ENCODE assay signal across 22 cellular contexts in the genomic region with DNA sequence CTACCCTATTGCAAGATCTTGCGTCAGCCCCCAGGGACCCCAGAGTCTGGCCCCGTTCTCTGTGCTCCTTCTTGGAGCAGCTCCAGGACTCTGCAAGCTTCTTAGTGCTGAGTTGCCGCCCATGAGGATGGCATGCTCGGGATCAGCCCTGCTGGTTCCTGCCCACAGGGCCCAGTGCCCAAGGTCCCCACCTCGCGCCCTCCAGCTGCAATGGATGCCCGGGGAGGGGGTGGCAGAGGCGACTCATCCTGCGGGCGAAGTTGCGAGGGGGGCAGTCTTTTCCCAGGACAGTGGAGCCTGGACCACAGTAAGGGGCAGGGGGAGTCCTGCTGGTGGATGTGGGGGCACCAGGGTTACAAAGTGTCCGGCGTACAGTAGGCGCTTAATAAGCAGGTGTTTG.
"Had no signal": no experiment of that assay in that cellular context is flagged by ENCODE, and none has a peak within 500 bp of the region (broad histone marks: within the 10 kb centered on the region; RNA-seq: fewer than 3 reads in every experiment).

No MANE protein-coding gene starts in this region.

- H3K9me3 ChIP-seq: MG63 had no signal

- H3K27me3 ChIP-seq: MG63 had no signal

- H3K4me3 ChIP-seq: MG63 had no signal

- H3K36me3 ChIP-seq: MG63 had no signal

- DNase-seq: IMR-90, Karpas-422, KG1, MG63, NCI-H1092, NCI-H1105 treated with DMSO at 0.1 percent for 48 hours, NCI-H1417 treated with DMSO at 0.1 percent for 48 hours, NCI-H146, NCI-H187, NCI-H2029, NCI-H2081 treated with DMSO at 0.1 percent for 48 hours, NCI-H2171, NCI-H226, NCI-H446, NCI-H510A, NCI-H524 treated with DMSO at 0.1 percent for 48 hours, NCI-H69, NCI-H774, SHP77 had no signal

- H3K27ac ChIP-seq: RWPE1 had no signal

- ATAC-seq: HepG2, SK-N-SH treated with all-trans-retinoic acid at 6 μM for 48 hours had no signal
